ENCODE assay signal across 8 cellular contexts in genomic region chr2:108447947-108448677, GRCh38. TPM values are rescaled to one million over a fixed set of nuclear protein-coding genes. Genes with fewer than 3 reads are reported as not detected.
DNase-seq lines count a peak whose midpoint lies in the region; ATAC-seq and TF ChIP-seq lines count a peak whose summit lies in the region.

No MANE protein-coding gene starts in this region.

- intact Hi-C loops in activated CD4-positive, alpha-beta T cell treated with anti-CD3 and anti-CD28 coated beads, Interleukin-2, amount 10 ng/mL, durations not matched to agents 24 days and 14 days (cut with micrococcal nuclease): loop anchor here (2.0 to 5.0 kb wide), 3 partner anchors 134 to 271 kb away; partner anchors contain the start of gene RANBP2
- intact Hi-C loops in PC-3 (cut with micrococcal nuclease): loop anchor here (2.0 to 5.0 kb wide), 2 partner anchors 35 to 231 kb away; no protein-coding TSS in a partner anchor
- intact Hi-C loops in esophagus muscularis mucosa (cut with DNase I): no loop called here

- H3K27me3 ChIP-seq in PC-3 (ENCODE audit: low read length) (no peaks in the 10 kb centered on the region), esophagus muscularis mucosa (no peaks in the 10 kb centered on the region), parathyroid adenoma (ENCODE audit: control insufficient read depth, insufficient read depth, low read length) (no peaks in the 10 kb centered on the region)

- H3K27me3 Mint-ChIP-seq in activated CD4-positive, alpha-beta T cell treated with anti-CD3 and anti-CD28 coated beads, Interleukin-2, amount 10 ng/mL, durations not matched to agents 24 days and 14 days: no peaks in the 10 kb centered on the region

- no peak for DNase-seq in activated CD4-positive, alpha-beta T cell treated with anti-CD3 and anti-CD28 coated beads, Interleukin-2, amount 10 ng/mL, durations not matched to agents 24 days and 14 days
- no peak for DNase-seq in activated CD4-positive, alpha-beta T cell treated with anti-CD3 and anti-CD28 coated beads for 4 hours
- DNase-seq in PC-3 (no peak), esophagus muscularis mucosa (ENCODE audit: extremely low spot score) (no peak), COLO829 (ENCODE audit: low spot score) (no peak)

- 52% methylated on average over 19 of the region's 23 CpGs for whole genome bisulfite sequencing in esophagus muscularis mucosa

- no peak for TF ChIP-seq CTCF in PC-3 (conservative IDR thresholded peaks at IDR 0.05; ENCODE audit: low read depth, low read length)
- no peak for TF ChIP-seq CTCF in esophagus muscularis mucosa (IDR thresholded peaks at IDR 0.05)
- TF ChIP-seq CTCF in parathyroid adenoma (IDR thresholded peaks at IDR 0.05): no peak

- H3K79me2 ChIP-seq in PC-3 (ENCODE audit: low read length) (peaks cover 17% of the 10 kb centered on the region), parathyroid adenoma (peaks cover 4% of the 10 kb centered on the region)

- peak overlapping the region; percentile 65 for H3K27ac ChIP-seq in PC-3 (ENCODE audit: low read length)
- peak overlapping the region; percentile 89 to 92 (median 90) for H3K27ac ChIP-seq in esophagus muscularis mucosa (replicated peaks in 1 of 4)
- peak overlapping the region; percentile 91 for H3K27ac ChIP-seq in parathyroid adenoma

- H3K9me2 ChIP-seq in PC-3 (replicated peaks; ENCODE audit: low read length): no peaks in the 10 kb centered on the region

- POLR2A ChIA-PET in PC-3 (lab: Charles Lee; ENCODE audit: unreplicated experiment): interaction anchor here (0.6 kb wide), 2 partner anchors 74 to 1809 kb away, joined by 4 to 9 read pairs; no protein-coding TSS in a partner anchor

- H2AFZ ChIP-seq in PC-3 (ENCODE audit: low read length): peak overlapping the region; percentile 98
- H2AFZ ChIP-seq in parathyroid adenoma: peak overlapping the region; percentile 100

- H3K36me3 ChIP-seq in PC-3 (ENCODE audit: low read depth, low read length) (peaks cover 9% of the 10 kb centered on the region), esophagus muscularis mucosa (peaks cover 5 to 15% (median 14%) of the 10 kb centered on the region in 4 donors), parathyroid adenoma (ENCODE audit: control insufficient read depth, insufficient read depth, low read length) (no peaks in the 10 kb centered on the region)

- H3K4me2 ChIP-seq in PC-3 (ENCODE audit: low read length) (peak overlapping the region; percentile 91), parathyroid adenoma (ENCODE audit: low read length) (peak overlapping the region; percentile 74)

- no peak for TF ChIP-seq POLR2A in esophagus muscularis mucosa (IDR thresholded peaks at IDR 0.05; ENCODE audit: low read depth)

- TF ChIP-seq EP300 in esophagus muscularis mucosa (IDR thresholded peaks at IDR 0.05): no peak

- H3K4me1 ChIP-seq in PC-3 (ENCODE audit: insufficient read depth, low read length) (peaks cover 10% of the 10 kb centered on the region; the same call in 1 of the 2 replicates), esophagus muscularis mucosa (peaks cover 11 to 19% (median 16%) of the 10 kb centered on the region in 4 donors), parathyroid adenoma (peaks cover 4% of the 10 kb centered on the region)

- H3K4me1 Mint-ChIP-seq in activated CD4-positive, alpha-beta T cell treated with anti-CD3 and anti-CD28 coated beads, Interleukin-2, amount 10 ng/mL, durations not matched to agents 24 days and 14 days: peaks cover 26% of the 10 kb centered on the region

- CTCF ChIA-PET in PC-3 (lab: Charles Lee): interaction anchor here (0.7 kb wide), 1 partner anchor 138 kb away, joined by 4 read pairs; no protein-coding TSS in a partner anchor

- H3K9me3 ChIP-seq in PC-3 (ENCODE audit: low read length) (no peaks in the 10 kb centered on the region), esophagus muscularis mucosa (no peaks in the 10 kb centered on the region), parathyroid adenoma (ENCODE audit: control insufficient read depth, low read length) (no peaks in the 10 kb centered on the region)

- peak overlapping the region; percentile 100 for H3K4me3 Mint-ChIP-seq in activated CD4-positive, alpha-beta T cell treated with anti-CD3 and anti-CD28 coated beads, Interleukin-2, amount 10 ng/mL, durations not matched to agents 24 days and 14 days

- no TSS peak for BruUV-seq in PC-3 (replicated peaks; lab: Mats Ljungman, UMichigan)

- H3K4me3 ChIP-seq in PC-3 (ENCODE audit: low read length) (peak overlapping the region; percentile 97), esophagus muscularis mucosa (peak overlapping the region; percentile 85), parathyroid adenoma (ENCODE audit: low read depth, low read length) (peak overlapping the region; percentile 90)

- H3K9me3 Mint-ChIP-seq in activated CD4-positive, alpha-beta T cell treated with anti-CD3 and anti-CD28 coated beads, Interleukin-2, amount 10 ng/mL, durations not matched to agents 24 days and 14 days: peaks cover 3% of the 10 kb centered on the region

- peaks cover 22% of the 10 kb centered on the region for H3K36me3 Mint-ChIP-seq in activated CD4-positive, alpha-beta T cell treated with anti-CD3 and anti-CD28 coated beads, Interleukin-2, amount 10 ng/mL, durations not matched to agents 24 days and 14 days (ENCODE audit: low read depth)

- no peaks in the 10 kb centered on the region for H3F3A ChIP-seq in PC-3 (ENCODE audit: low read length, unreplicated experiment)

- H4K20me1 ChIP-seq in PC-3 (ENCODE audit: low read length): no peaks in the 10 kb centered on the region

- peak overlapping the region; percentile 86 for H3K9ac ChIP-seq in PC-3 (ENCODE audit: low read length)
- H3K9ac ChIP-seq in parathyroid adenoma: peak overlapping the region; percentile 77

- peak overlapping the region; percentile 98 for H3K27ac Mint-ChIP-seq in activated CD4-positive, alpha-beta T cell treated with anti-CD3 and anti-CD28 coated beads, Interleukin-2, amount 10 ng/mL, durations not matched to agents 24 days and 14 days

- ATAC-seq in PC-3 (no peak), HG03025 (IDR thresholded peaks at IDR 0.05; ENCODE audit: low FRiP score, unreplicated experiment) (no peak), GM18909 (IDR thresholded peaks at IDR 0.05; ENCODE audit: poor library complexity, unreplicated experiment) (no peak)

RNA-seq across cellular contexts. Expression of gene GCC2, which starts 0.9 kb away (rescaled TPM):
- 38.1 and 43.4 TPM in 2 replicates for total RNA-seq in activated CD4-positive, alpha-beta T cell treated with anti-CD3 and anti-CD28 coated beads, Interleukin-2, amount 10 ng/mL, durations not matched to agents 24 days and 14 days
- total RNA-seq in PC-3 (2014; rRNA removed): 7.3 and 10.1 TPM in 2 replicates
- total RNA-seq in esophagus muscularis mucosa: 10 to 100 TPM; 20.8 to 33.6 (median 23.0) TPM
